ENCODE assay signal across 15 cellular contexts in genomic region chr11:78615724-78616123, GRCh38. TPM values are rescaled to one million over a fixed set of nuclear protein-coding genes. Genes with fewer than 3 reads are reported as not detected.
DNase-seq lines count a peak whose midpoint lies in the region; ATAC-seq and TF ChIP-seq lines count a peak whose summit lies in the region.
"Had no signal": no experiment of that assay in that cellular context is flagged by ENCODE, and none has a peak within 500 bp of the region (broad histone marks: within the 10 kb centered on the region; RNA-seq: fewer than 3 reads in every experiment).

No MANE protein-coding gene starts in this region.

- H3K4me2 ChIP-seq in GM23338 = no peak overlapping the region
- H3K4me2 ChIP-seq: PC-9 had no signal

- H3K27ac ChIP-seq in A673 (ENCODE audit: low read depth, low read length, poor library complexity, severe bottlenecking) (no peak overlapping the region), GM23338 (ENCODE audit: low read depth) (no peak overlapping the region)
- H3K27ac ChIP-seq: PC-9 had no signal

- H3K4me1 ChIP-seq in A673 (ENCODE audit: insufficient read depth, low read length, poor library complexity, severe bottlenecking) (no peaks in the 10 kb centered on the region), GM23338 (ENCODE audit: insufficient read depth) (no peaks in the 10 kb centered on the region)

- H3K27me3 ChIP-seq in A673 (replicated peaks; ENCODE audit: insufficient read depth, low read depth, low read length, poor library complexity) = no peaks in the 10 kb centered on the region
- no peaks in the 10 kb centered on the region for H3K27me3 ChIP-seq in GM23338 (ENCODE audit: insufficient read depth)

- intact Hi-C loops in A673 (cut with micrococcal nuclease; ENCODE audit: unreplicated experiment) = no loop called here

- H3K4me3 ChIP-seq in A673 (ENCODE audit: low read depth, low read length, poor library complexity, severe bottlenecking) = no peak overlapping the region
- H3K4me3 ChIP-seq in GM23338 = no peak overlapping the region
- no peak overlapping the region for H3K4me3 ChIP-seq in astrocyte of the spinal cord (ENCODE audit: low read depth, low read length)
- no peak overlapping the region for H3K4me3 ChIP-seq in fibroblast of pulmonary artery (replicated peaks; ENCODE audit: low read depth, low read length)
- H3K4me3 ChIP-seq: PC-9 had no signal

- no peaks in the 10 kb centered on the region for H3K27me3 Mint-ChIP-seq in GM23338 (ENCODE audit: insufficient read depth, low read depth, poor library complexity)

- 0 out of 2 replicates have a peak, but pooled peaks cover 12% of the 10 kb centered on the region for H3K9me2 ChIP-seq in GM23338 (ENCODE audit: insufficient read depth)

- no peaks in the 10 kb centered on the region for H4K20me1 ChIP-seq in GM23338 (replicated peaks; ENCODE audit: insufficient read depth)

- in situ Hi-C loops in astrocyte of the spinal cord (cut with HindIII; ENCODE audit: low sequenced_read_pairs) = no loop called here
- in situ Hi-C loops in GM13977 (cut with MboI; ENCODE audit: low pct_unique_long_range_greater_than_20kb, low sequenced_read_pairs, unreplicated experiment) = no loop called here

- H3F3A ChIP-seq in GM23338 (replicated peaks; ENCODE audit: low read depth) = no peaks in the 10 kb centered on the region

- H3K79me2 ChIP-seq in GM23338 (replicated peaks; ENCODE audit: insufficient read depth) = no peaks in the 10 kb centered on the region

- no peaks in the 10 kb centered on the region for H3K36me3 ChIP-seq in A673 (ENCODE audit: insufficient read depth, low read length, poor library complexity, severe bottlenecking)
- H3K36me3 ChIP-seq in GM23338 (ENCODE audit: insufficient read depth) = no peaks in the 10 kb centered on the region

- TF ChIP-seq CTCF in A673 (conservative IDR thresholded peaks at IDR 0.05; ENCODE audit: low read depth, low read length) (0 out of 2 replicates have a peak, but pooled peaks have one; percentile 12), GM23338 (conservative IDR thresholded peaks at IDR 0.05; ENCODE audit: low read depth in 2 of 2) (peak in 1 of 2 experiments; percentile 34; a peak in 3 of 4 replicates), astrocyte of the spinal cord (IDR thresholded peaks at IDR 0.05; ENCODE audit: low read depth, low read length) (peak; percentile 9), fibroblast of pulmonary artery (IDR thresholded peaks at IDR 0.05; ENCODE audit: low read length, missing control alignments) (no peak), GM13977 (IDR thresholded peaks at IDR 0.05; ENCODE audit: extremely low read depth, insufficient read depth, missing control alignments) (no peak)

- no TSS peak for BruUV-seq in A673 (replicated peaks; lab: Mats Ljungman, UMichigan)

- H2AFZ ChIP-seq in GM23338 = no peak overlapping the region
- H2AFZ ChIP-seq: PC-9 had no signal

- H3K4me1 Mint-ChIP-seq in GM23338 = no peaks in the 10 kb centered on the region

- CTCF ChIA-PET in A673 (lab: Charles Lee) = no interaction called here

- no peak overlapping the region for H3K27ac Mint-ChIP-seq in GM23338
- H3K27ac Mint-ChIP-seq: CD4-positive, alpha-beta T cell had no signal

- peaks cover 11% of the 10 kb centered on the region for H3K9me3 Mint-ChIP-seq in GM23338

- POLR2A ChIA-PET in A673 (lab: Charles Lee; ENCODE audit: low non-redundant PET) = no interaction called here

- H3K9me3 ChIP-seq in A673 (ENCODE audit: low read depth, low read length, poor library complexity, severe bottlenecking) = peaks cover 4% of the 10 kb centered on the region

- no peak for ATAC-seq in GM23338
- ATAC-seq in GM18498 (IDR thresholded peaks at IDR 0.05; ENCODE audit: unreplicated experiment) = no peak
- ATAC-seq in HG03025 (IDR thresholded peaks at IDR 0.05; ENCODE audit: low FRiP score, unreplicated experiment) = no peak
- no peak for ATAC-seq in HG03442 (IDR thresholded peaks at IDR 0.05; ENCODE audit: unreplicated experiment)

- H3K4me3 Mint-ChIP-seq in GM23338 = no peak overlapping the region
- H3K4me3 Mint-ChIP-seq: CD4-positive, alpha-beta T cell had no signal

- DNase-seq in A673 (ENCODE audit: low spot score) (no peak), GM23338 (ENCODE audit: low spot score) (peak; percentile 15), astrocyte of the spinal cord (ENCODE audit: low read depth, low spot score) (no peak), fibroblast of pulmonary artery (ENCODE audit: low read depth) (peak; percentile 12), GM13977 (ENCODE audit: low spot score) (no peak)
- DNase-seq: CD4-positive, alpha-beta T cell; DMS79; GOT3; NCI-H1092 treated with DMSO at 0.1 percent for 48 hours; NCI-H1694 treated with DMSO at 0.1 percent for 48 hours; NCI-H446; PC-9 had no signal

- peaks cover 10% of the 10 kb centered on the region; the same call in 2 of the 3 replicates for H3K36me3 Mint-ChIP-seq in GM23338 (ENCODE audit: low read depth)

TF ChIP-seq in GM23338, 12 proteins besides CTCF, POLR2A, EP300 and RAD21:
- no peak for TF ChIP-seq ZNF462 (CRISPR knock-in tag; IDR thresholded peaks at IDR 0.05)
- TF ChIP-seq STAT1 (IDR thresholded peaks at IDR 0.05; ENCODE audit: unreplicated experiment) = no peak
- no peak for TF ChIP-seq EZH2phosphoT487 (IDR thresholded peaks at IDR 0.05; ENCODE audit: unreplicated experiment)
- no peak for TF ChIP-seq CREB1 (CRISPR knock-in tag; IDR thresholded peaks at IDR 0.05; ENCODE audit: low read depth)

RNA-seq across cellular contexts. Expression of gene NARS2, which starts 41.1 kb away (rescaled TPM):
- total RNA-seq in A673 (2021) = 40.2 and 46.7 TPM in 2 replicates
- 40.9 and 45.7 TPM in 2 replicates for total RNA-seq in GM23338 (2014; rRNA removed; shearing (Covaris generic))
- polyA plus RNA-seq in GM23338 (2016; fragmentation: Nextera tagmentation; extraction: Ambion mirVana) = 50.9 and 62.0 TPM in 2 replicates

Comparison
In these comparisons a context has a peak if more than half of its experiments do, and no peak if none do; other contexts are left out.
1. DNase-seq: peak in GM23338 (single experiment) and fibroblast of pulmonary artery (single experiment); none in A673 (single experiment), astrocyte of the spinal cord (single experiment) and GM13977 (single experiment).
2. CTCF ChIP-seq: peak in A673 (single experiment) and astrocyte of the spinal cord (single experiment); none in fibroblast of pulmonary artery (single experiment) and GM13977 (single experiment).